ENCODE assay signal across 8 cellular contexts in the genomic region with DNA sequence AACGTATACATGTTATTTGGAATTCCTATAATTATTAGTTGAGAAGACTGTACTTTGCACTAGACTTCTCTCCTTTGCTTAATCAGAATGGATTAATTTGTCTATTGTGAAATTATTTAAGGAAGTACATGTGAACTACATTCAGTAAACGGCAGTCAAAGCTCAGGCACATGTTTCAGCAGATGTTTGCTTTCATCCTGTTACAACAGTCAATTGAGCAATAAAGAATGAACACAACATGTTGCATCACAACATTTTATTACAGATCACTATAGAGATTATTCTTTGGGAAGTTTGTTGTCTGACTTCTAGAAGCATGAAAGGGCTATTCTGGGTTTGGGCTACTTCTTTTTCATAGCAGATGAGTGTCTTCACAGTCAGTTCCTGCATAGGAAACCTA. TPM values are rescaled to one million over a fixed set of nuclear protein-coding genes. Genes with fewer than 3 reads are reported as not detected.
DNase-seq lines count a peak whose midpoint lies in the region; TF ChIP-seq lines count a peak whose summit lies in the region.

No MANE protein-coding gene starts in this region.

- H3K27me3 ChIP-seq in Peyer's patch = no peaks in the 10 kb centered on the region
- H3K27me3 ChIP-seq in WERI-Rb-1 (ENCODE audit: insufficient read depth, low read depth, severe bottlenecking) = no peaks in the 10 kb centered on the region

- peaks cover 45% of the 10 kb centered on the region for H3K4me1 Mint-ChIP-seq in T-helper 1 cell treated with Interleukin-12 subunit alpha and Interleukin-12 subunit beta and Interleukin-4 antibody, amounts not matched to agents 30 μg/mL and 1 μg/mL, for 36 hours (ENCODE audit: low read depth)

- H3K36me3 Mint-ChIP-seq in T-helper 1 cell treated with Interleukin-12 subunit alpha and Interleukin-12 subunit beta and Interleukin-4 antibody, amounts not matched to agents 30 μg/mL and 1 μg/mL, for 36 hours (ENCODE audit: low read depth) = peaks cover 14% of the 10 kb centered on the region

- H3K27ac Mint-ChIP-seq in T-helper 1 cell treated with Interleukin-12 subunit alpha and Interleukin-12 subunit beta and Interleukin-4 antibody, amounts not matched to agents 30 μg/mL and 1 μg/mL, for 36 hours = peak overlapping the region; percentile 58

- no peaks in the 10 kb centered on the region for H3K27me3 Mint-ChIP-seq in T-helper 1 cell treated with Interleukin-12 subunit alpha and Interleukin-12 subunit beta and Interleukin-4 antibody, amounts not matched to agents 30 μg/mL and 1 μg/mL, for 36 hours (ENCODE audit: low read depth)

- H3K36me3 ChIP-seq in Peyer's patch (no peaks in the 10 kb centered on the region), WERI-Rb-1 (no peaks in the 10 kb centered on the region)

- H3K4me3 ChIP-seq in Peyer's patch (no peak overlapping the region), fibroblast of mammary gland (ENCODE audit: control insufficient read depth, low read depth, low read length) (no peak overlapping the region), skeletal muscle cell (ENCODE audit: low read depth, low read length) (no peak overlapping the region), WERI-Rb-1 (ENCODE audit: low read depth, low read length) (no peak overlapping the region)

- TF ChIP-seq POLR2A in Peyer's patch (IDR thresholded peaks at IDR 0.05) = no peak

- H3K4me3 Mint-ChIP-seq in T-helper 1 cell treated with Interleukin-12 subunit alpha and Interleukin-12 subunit beta and Interleukin-4 antibody, amounts not matched to agents 30 μg/mL and 1 μg/mL, for 36 hours = no peak overlapping the region

- DNase-seq in T-helper 1 cell (no peak), Peyer's patch (peak in 1 of 3 donors; percentile 54), fibroblast of mammary gland (ENCODE audit: low read depth) (peak; percentile 95), skeletal muscle cell (ENCODE audit: low read depth) (peak; percentile 87), NCI-H1417 treated with DMSO at 0.1 percent for 48 hours (lab: John Stamatoyannopoulos, UW) (no peak), DMS 273 treated with DMSO at 0.1 percent for 48 hours (lab: John Stamatoyannopoulos, UW) (no peak), WERI-Rb-1 (no peak)

- H3K9me3 Mint-ChIP-seq in T-helper 1 cell treated with Interleukin-12 subunit alpha and Interleukin-12 subunit beta and Interleukin-4 antibody, amounts not matched to agents 30 μg/mL and 1 μg/mL, for 36 hours = no peaks in the 10 kb centered on the region

- H3K4me1 ChIP-seq in Peyer's patch = peaks cover 0 to 16% (median 2%) of the 10 kb centered on the region in 4 donors

- peak overlapping the region in 3 of 4 donors; percentile 10 to 28 (median 12) for H3K27ac ChIP-seq in Peyer's patch
- H3K27ac ChIP-seq in WERI-Rb-1 = no peak overlapping the region

- no peak for TF ChIP-seq CTCF in Peyer's patch (IDR thresholded peaks at IDR 0.05)
- TF ChIP-seq CTCF in fibroblast of mammary gland (conservative IDR thresholded peaks at IDR 0.05; ENCODE audit: control insufficient read depth, insufficient read depth, low read depth, low read length) = no peak
- TF ChIP-seq CTCF in WERI-Rb-1 (IDR thresholded peaks at IDR 0.05; ENCODE audit: low read depth, low read length) = no peak

- H3K9me3 ChIP-seq in Peyer's patch (no peaks in the 10 kb centered on the region), WERI-Rb-1 (ENCODE audit: severe bottlenecking) (no peaks in the 10 kb centered on the region)

RNA-seq across cellular contexts. Expression of a gene that starts 39.2 kb away (rescaled TPM):
- 10 to 100 TPM in 3 of 4 donors, 1 to 10 TPM in 1; 8.3 to 30.8 (median 18.2) TPM for total RNA-seq in Peyer's patch

RNA-seq across cellular contexts. Expression of a gene that starts 53.7 kb away (rescaled TPM):
- total RNA-seq in Peyer's patch = 10 to 100 TPM; 22.6 to 61.9 (median 28.2) TPM

Comparison
In these comparisons a context has a peak if more than half of its experiments do, and no peak if none do; other contexts are left out.
1. DNase-seq: peak in fibroblast of mammary gland (single experiment) and skeletal muscle cell (single experiment); none in T-helper 1 cell (0 of 5), NCI-H1417 treated with DMSO at 0.1 percent for 48 hours (single experiment), DMS 273 treated with DMSO at 0.1 percent for 48 hours (single experiment) and WERI-Rb-1 (single experiment).